Comparison of ENCODE assay signal across 15 cellular contexts in genomic region chr1:17305576-17306095, GRCh38. TPM values are rescaled to one million over a fixed set of nuclear protein-coding genes. Genes with fewer than 3 reads are reported as not detected.
A peak's percentile ranks its signal among the peaks of the same experiment; 100 is the strongest.
DNase-seq lines count a peak whose midpoint lies in the region; TF ChIP-seq lines count a peak whose summit lies in the region.
"Had no signal": no experiment of that assay in that cellular context is flagged by ENCODE, and none has a peak within 500 bp of the region (broad histone marks: within the 10 kb centered on the region; RNA-seq: fewer than 3 reads in every experiment).

No MANE protein-coding gene starts in this region.

- H3K9me3 ChIP-seq in HEK293 (ENCODE audit: control insufficient read depth, insufficient read depth, low read depth, low read length) (no peaks in the 10 kb centered on the region), sigmoid colon (peaks cover 0 to 4% (median under 1%) of the 10 kb centered on the region in 4 donors)

- H3K4me3 ChIP-seq in HEK293 (ENCODE audit: low read depth, low read length): no peak overlapping the region
- no peak overlapping the region for H3K4me3 ChIP-seq in sigmoid colon
- H3K4me3 ChIP-seq: BLaER1 treated with 17β-estradiol and CSF1 and Interleukin-3, amounts not matched to agents 10 nM and 100 nM had no signal

- peaks cover 11% of the 10 kb centered on the region for H3K9me3 Mint-ChIP-seq in endothelial cell (ENCODE audit: unreplicated experiment)

- H3K4me1 ChIP-seq in HEK293 (ENCODE audit: control insufficient read depth, insufficient read depth, low read length) (no peaks in the 10 kb centered on the region), sigmoid colon (no peaks in the 10 kb centered on the region)

- H3K27ac ChIP-seq in HEK293 (ENCODE audit: extremely low read depth, low read depth, low read length): no peak overlapping the region
- H3K27ac ChIP-seq in RWPE1: peak overlapping the region; percentile 93
- H3K27ac ChIP-seq in sigmoid colon: no peak overlapping the region

- no peak for DNase-seq in RWPE1 (ENCODE audit: low spot score)
- no peak for DNase-seq in endothelial cell (ENCODE audit: low spot score)
- DNase-seq in sigmoid colon: peak; percentile 43
- no peak for DNase-seq in NCI-H1417 (lab: John Stamatoyannopoulos, UW)
- DNase-seq in KG1 (lab: John Stamatoyannopoulos, UW): no peak
- DNase-seq in activated CD4-positive, alpha-beta T cell treated with anti-CD3 and anti-CD28 coated beads for 1 hour: no peak
- DNase-seq: ACHN; CD4-positive, CD25-positive, alpha-beta regulatory T cell; DMS53; GF-D8; HCEC 1CT; IMR-90 had no signal

- 71 to 78% methylated on average over 14 of the region's 14 CpGs for WGBS in sigmoid colon, 2 donors

- no peak for TF ChIP-seq EP300 in sigmoid colon (IDR thresholded peaks at IDR 0.05)

- H3K4me3 Mint-ChIP-seq in endothelial cell (ENCODE audit: unreplicated experiment): no peak overlapping the region
- H3K4me3 Mint-ChIP-seq: CD4-positive, CD25-positive, alpha-beta regulatory T cell had no signal

- POLR2A ChIA-PET in HEK293 (lab: Yijun Ruan, JAX) (no interaction called here), RWPE1 (lab: Yijun Ruan, JAX; ENCODE audit: low non-redundant PET) (no interaction called here)

- H3K36me3 Mint-ChIP-seq in endothelial cell (ENCODE audit: low read depth, unreplicated experiment): peaks cover 13% of the 10 kb centered on the region

- H3K27me3 ChIP-seq in sigmoid colon: peaks cover 0 to 25% (median 7%) of the 10 kb centered on the region in 3 donors
- H3K27me3 ChIP-seq: BLaER1 treated with 17β-estradiol and CSF1 and Interleukin-3, amounts not matched to agents 10 nM and 100 nM had no signal

- H3K4me1 Mint-ChIP-seq in endothelial cell (ENCODE audit: unreplicated experiment): no peaks in the 10 kb centered on the region
- H3K4me1 Mint-ChIP-seq: CD4-positive, CD25-positive, alpha-beta regulatory T cell had no signal

- H3K36me3 ChIP-seq in HEK293 (ENCODE audit: control insufficient read depth in 2 of 2, insufficient read depth in 1 of 2, low read length in 2 of 2) (no peaks in the 10 kb centered on the region), sigmoid colon (no peaks in the 10 kb centered on the region)
- H3K36me3 ChIP-seq: BLaER1 treated with 17β-estradiol and CSF1 and Interleukin-3, amounts not matched to agents 10 nM and 100 nM had no signal

- peak overlapping the region; percentile 18 for H3K27ac Mint-ChIP-seq in endothelial cell (ENCODE audit: unreplicated experiment)
- H3K27ac Mint-ChIP-seq: CD4-positive, CD25-positive, alpha-beta regulatory T cell had no signal

- intact Hi-C loops in sigmoid colon (cut with DNase I): no loop called here

- TF ChIP-seq CTCF in HEK293 (tag by site-specific recombination; IDR thresholded peaks at IDR 0.05) (no peak), RWPE1 (conservative IDR thresholded peaks at IDR 0.05; ENCODE audit: low read depth) (no peak), endothelial cell (IDR thresholded peaks at IDR 0.05; ENCODE audit: unreplicated experiment) (no peak), sigmoid colon (IDR thresholded peaks at IDR 0.05) (no peak)

- peaks cover 7% of the 10 kb centered on the region for H3K27me3 Mint-ChIP-seq in endothelial cell (ENCODE audit: unreplicated experiment)
- H3K27me3 Mint-ChIP-seq: CD4-positive, CD25-positive, alpha-beta regulatory T cell had no signal

- no peak for TF ChIP-seq POLR2A in sigmoid colon (IDR thresholded peaks at IDR 0.05)

- CTCF ChIA-PET in HEK293 (lab: Yijun Ruan, JAX) (interaction anchor here (0.5 to 2.8 kb wide), 3 partner anchors 32 to 228 kb away, joined by 3 to 8 read pairs (median 3); no protein-coding TSS in a partner anchor), RWPE1 (lab: Yijun Ruan, JAX) (no interaction called here)

TF ChIP-seq in HEK293, 187 proteins besides CTCF, POLR2A, EP300 and RAD21:
- peak; percentile 70 for TF ChIP-seq ZNF623 (tag by site-specific recombination; IDR thresholded peaks at IDR 0.05)
- TF ChIP-seq ZNF132 (tag by site-specific recombination; IDR thresholded peaks at IDR 0.05; ENCODE audit: borderline replicate concordance): no peak
- no peak for TF ChIP-seq BCL11B (tag by site-specific recombination; IDR thresholded peaks at IDR 0.05; ENCODE audit: low read depth)

RNA-seq across cellular contexts. Expression of gene PADI4, which starts 2.4 kb away (rescaled TPM):
- not detected for total RNA-seq in endothelial cell (ENCODE audit: unreplicated experiment)
- not detected for total RNA-seq in sigmoid colon
- polyA plus RNA-seq in sigmoid colon: under 1 TPM in 2 of 3 donors, not detected in 1; 0.44 to 0.60 TPM
- total RNA-seq: HT-29, IMR-90 had no signal
- polyA plus RNA-seq: IMR-90 had no signal

RNA-seq across cellular contexts. Expression of gene PADI3, which starts 56.7 kb away (rescaled TPM):
- total RNA-seq in endothelial cell (ENCODE audit: unreplicated experiment) (not detected), sigmoid colon (not detected)
- under 1 TPM in 1 of 3 donors, not detected in 2; 0.51 TPM for polyA plus RNA-seq in sigmoid colon
- total RNA-seq: CD4-positive, CD25-positive, alpha-beta regulatory T cell; IMR-90 had no signal
- polyA plus RNA-seq: CD4-positive, CD25-positive, alpha-beta regulatory T cell; IMR-90 had no signal
